1 cellular context compared by ENCODE assay signal in genomic region chr4:82437285-82438005, GRCh38.
TF ChIP-seq lines count a peak whose summit lies in the region.

No MANE protein-coding gene starts in this region.

TF ChIP-seq in WTC11, 78 proteins besides CTCF, POLR2A, EP300 and RAD21:
- TF ChIP-seq E2F4 (CRISPR knock-in tag; IDR thresholded peaks at IDR 0.05; ENCODE audit: borderline replicate concordance, low read depth) (no peak), ZNF532 (CRISPR knock-in tag; IDR thresholded peaks at IDR 0.05; ENCODE audit: borderline replicate concordance) (no peak), TEAD4 (CRISPR knock-in tag; IDR thresholded peaks at IDR 0.05) (no peak), NR2C2 (CRISPR knock-in tag; IDR thresholded peaks at IDR 0.05) (no peak), ZNF425 (CRISPR knock-in tag; conservative IDR thresholded peaks at IDR 0.05) (no peak), ELF4 (CRISPR knock-in tag; IDR thresholded peaks at IDR 0.05; ENCODE audit: low read depth) (no peak), NFATC4 (CRISPR knock-in tag; IDR thresholded peaks at IDR 0.05) (no peak), FOXJ3 (CRISPR knock-in tag; IDR thresholded peaks at IDR 0.05; ENCODE audit: borderline replicate concordance) (no peak), E2F5 (CRISPR knock-in tag; IDR thresholded peaks at IDR 0.05) (no peak), HMGA2 (CRISPR knock-in tag; IDR thresholded peaks at IDR 0.05) (no peak), EMX1 (CRISPR knock-in tag; IDR thresholded peaks at IDR 0.05) (no peak), JAZF1 (CRISPR knock-in tag; IDR thresholded peaks at IDR 0.05) (no peak), PREB (CRISPR knock-in tag; IDR thresholded peaks at IDR 0.05; ENCODE audit: borderline replicate concordance) (no peak), ATF3 (CRISPR knock-in tag; conservative IDR thresholded peaks at IDR 0.05) (no peak), ZNF138 (CRISPR knock-in tag; conservative IDR thresholded peaks at IDR 0.05) (no peak), MAX (CRISPR knock-in tag; IDR thresholded peaks at IDR 0.05) (no peak)
